Comparison of ENCODE assay signal across 9 cellular contexts in genomic region chr9:25677301-25678146, GRCh38. TPM values are rescaled to one million over a fixed set of nuclear protein-coding genes. Genes with fewer than 3 reads are reported as not detected.
DNase-seq lines count a peak whose midpoint lies in the region; ATAC-seq, FAIRE-seq and TF ChIP-seq lines count a peak whose summit lies in the region.
"Had no signal": no experiment of that assay in that cellular context is flagged by ENCODE, and none has a peak within 500 bp of the region (broad histone marks: within the 10 kb centered on the region; RNA-seq: fewer than 3 reads in every experiment).

No MANE protein-coding gene starts in this region.

- peak overlapping the region; percentile 67 to 84 (median 81) for H3K4me3 ChIP-seq in keratinocyte (ENCODE audit: control insufficient read depth in 2 of 3, extremely low read depth in 1 of 3, insufficient read depth in 2 of 3, low read depth in 1 of 3, low read length in 3 of 3)
- H3K4me3 ChIP-seq: BLaER1 had no signal

- FAIRE-seq in RCC 7860 (lab: Jason Lieb, UNC), result peak; percentile 7
- FAIRE-seq in keratinocyte (lab: Jason Lieb, UNC), result no peak

- H3K9ac ChIP-seq in keratinocyte (ENCODE audit: control insufficient read depth, extremely low read depth, insufficient read depth, low read length), result peak overlapping the region; percentile 90
- H3K9ac ChIP-seq: BLaER1 had no signal

- no peak for TF ChIP-seq CTCF in keratinocyte (optimal IDR thresholded peaks at IDR 0.05 in 1 of 3, IDR thresholded peaks at IDR 0.05 in 1 of 3, conservative IDR thresholded peaks at IDR 0.05 in 1 of 3; ENCODE audit: extremely low read depth in 1 of 3, insufficient read depth in 2 of 3, low read length in 3 of 3)

- no peaks in the 10 kb centered on the region for H3K79me2 ChIP-seq in keratinocyte (ENCODE audit: control insufficient read depth, insufficient read depth, low read length)

- peak overlapping the region; percentile 95 for H2AFZ ChIP-seq in keratinocyte (ENCODE audit: control insufficient read depth, low read length)

- H4K20me1 ChIP-seq in keratinocyte (ENCODE audit: control insufficient read depth, extremely low read depth, insufficient read depth, low read length), result no peaks in the 10 kb centered on the region
- H4K20me1 ChIP-seq: BLaER1 had no signal

- H3K27ac ChIP-seq in keratinocyte (ENCODE audit: control insufficient read depth, insufficient read depth, low read length), result peak overlapping the region; percentile 80
- H3K27ac ChIP-seq: BLaER1 had no signal

- dilution Hi-C loops in keratinocyte (cut with MboI; ENCODE audit: extremely low pct_ligation_motif_present, low sequenced_read_pairs), result no loop called here

- H3K4me2 ChIP-seq in keratinocyte (ENCODE audit: control insufficient read depth, extremely low read depth, insufficient read depth, low read depth, low read length), result peak overlapping the region; percentile 91
- H3K4me2 ChIP-seq: BLaER1 had no signal

- peak; percentile 52 for ATAC-seq in HG03342 (IDR thresholded peaks at IDR 0.05; ENCODE audit: unreplicated experiment)
- ATAC-seq in GM18511 (IDR thresholded peaks at IDR 0.05; ENCODE audit: unreplicated experiment), result no peak

- no peaks in the 10 kb centered on the region for H3K27me3 ChIP-seq in keratinocyte (ENCODE audit: control insufficient read depth, extremely low read depth, insufficient read depth, low read length)
- H3K27me3 ChIP-seq: BLaER1 had no signal

- no peaks in the 10 kb centered on the region for H3K9me1 ChIP-seq in keratinocyte (ENCODE audit: control insufficient read depth, extremely low read depth, insufficient read depth, low read length)

- no peaks in the 10 kb centered on the region for H3K9me3 ChIP-seq in keratinocyte (ENCODE audit: control insufficient read depth, low read depth, low read length)

- H3K36me3 ChIP-seq in keratinocyte (ENCODE audit: control insufficient read depth in 2 of 2, extremely low read depth in 1 of 2, insufficient read depth in 2 of 2, low read length in 2 of 2), result no peaks in the 10 kb centered on the region
- H3K36me3 ChIP-seq: BLaER1 had no signal

- DNase-seq in NCI-H2107 treated with DMSO at 0.1 percent for 48 hours (lab: John Stamatoyannopoulos, UW; ENCODE audit: unreplicated experiment) (peak; percentile 18), NCI-H2107 (lab: John Stamatoyannopoulos, UW) (no peak), RCC 7860 (ENCODE audit: low spot score) (peak; percentile 77), cortex of kidney (lab: John Stamatoyannopoulos, UW) (peak; percentile 50), keratinocyte (ENCODE audit: low read depth, low spot score) (no peak), smooth muscle cell of the brain vasculature (ENCODE audit: low read depth, low spot score) (peak; percentile 9)

- H3K4me1 ChIP-seq in keratinocyte (ENCODE audit: control insufficient read depth, extremely low read depth, insufficient read depth, low read length), result peaks cover 9% of the 10 kb centered on the region
- H3K4me1 ChIP-seq: BLaER1 had no signal

RNA-seq across cellular contexts. Expression of gene TUSC1, which starts 0.7 kb away (rescaled TPM):
- polyA plus RNA-seq in keratinocyte, result 5.4 to 6.6 TPM (median 5.6 TPM) in 3 replicates
- polyA plus RNA-seq in keratinocyte (2011; ENCODE audit: low read depth), result 0.25 TPM
- polyA plus RNA-seq in keratinocyte (2011; cell fraction: cytosol; rRNA removed), result 6.5 and 7.4 TPM in 2 replicates
- 5.6 and 5.9 TPM in 2 replicates for polyA plus RNA-seq in keratinocyte (2011; cell fraction: nucleus; rRNA removed)
- 3.5 and 5.8 TPM in 2 replicates for polyA plus RNA-seq in keratinocyte (2012; ENCODE audit: low replicate concordance)
- polyA minus RNA-seq in keratinocyte, result 0.72 to 1.6 TPM (median 0.96 TPM) in 3 replicates
- 9.0 TPM for polyA minus RNA-seq in keratinocyte (2011; cell fraction: cytosol; rRNA and poly(A)+ RNA removed)
- polyA minus RNA-seq in keratinocyte (2011; cell fraction: nucleus; rRNA and poly(A)+ RNA removed), result 1.8 and 3.6 TPM in 2 replicates

Comparison
In these comparisons a context has a peak if more than half of its experiments do, and no peak if none do; other contexts are left out.
1. DNase-seq: peak in NCI-H2107 treated with DMSO at 0.1 percent for 48 hours (single experiment), RCC 7860 (single experiment), cortex of kidney (single experiment) and smooth muscle cell of the brain vasculature (single experiment); none in NCI-H2107 (single experiment) and keratinocyte (single experiment).